16 cellular contexts compared by ENCODE assay signal in genomic region chrX:9396930-9397329, GRCh38.
DNase-seq lines count a peak whose midpoint lies in the region; ATAC-seq and TF ChIP-seq lines count a peak whose summit lies in the region.
"Had no signal": no experiment of that assay in that cellular context is flagged by ENCODE, and none has a peak within 500 bp of the region (broad histone marks: within the 10 kb centered on the region; RNA-seq: fewer than 3 reads in every experiment).

No MANE protein-coding gene starts in this region.

- no peak for TF ChIP-seq POLR2A in tibial nerve (IDR thresholded peaks at IDR 0.05)

- H3K27ac ChIP-seq in RWPE1: no peak overlapping the region
- no peak overlapping the region for H3K27ac ChIP-seq in tibial nerve
- H3K27ac ChIP-seq: adrenal gland, left ventricle myocardium inferior, Peyer's patch, VCaP had no signal

- H3K27me3 ChIP-seq in tibial nerve: no peaks in the 10 kb centered on the region
- H3K27me3 ChIP-seq: adrenal gland, Peyer's patch had no signal

- POLR2A ChIA-PET in RWPE1 (lab: Yijun Ruan, JAX; ENCODE audit: low non-redundant PET): no interaction called here

- CTCF ChIA-PET in RWPE1 (lab: Yijun Ruan, JAX): no interaction called here

- TF ChIP-seq EP300 in tibial nerve (IDR thresholded peaks at IDR 0.05): no peak

- H3K36me3 ChIP-seq in tibial nerve: no peaks in the 10 kb centered on the region
- H3K36me3 ChIP-seq: adrenal gland, left ventricle myocardium inferior, Peyer's patch had no signal

- H3K4me1 ChIP-seq in tibial nerve: peaks cover 0 to 9% (median 0%) of the 10 kb centered on the region in 4 donors
- H3K4me1 ChIP-seq: adrenal gland, left ventricle myocardium inferior, Peyer's patch had no signal

- WGBS in tibial nerve, 2 donors: 20 to 39% methylated on average over 4 of the region's 4 CpGs

- peak; percentile 8 for DNase-seq in ELF-1 (ENCODE audit: low read depth, low spot score)
- DNase-seq in amniotic epithelial cell (ENCODE audit: low read depth): peak; percentile 42
- peak; percentile 52 for DNase-seq in islet precursor cell
- peak; percentile 71 for DNase-seq in renal cortical epithelial cell (ENCODE audit: low read depth)
- no peak for DNase-seq in RWPE1 (ENCODE audit: low spot score)
- no peak for DNase-seq in tibial nerve (ENCODE audit: low spot score in 2 of 2)
- DNase-seq: activated CD8-positive, alpha-beta T cell treated with anti-CD3 and anti-CD28 coated beads for 36 hours; adrenal gland; left ventricle myocardium inferior; MV-4-11; NCI-H2081 treated with DMSO at 0.1 percent for 48 hours; NCI-H524 treated with DMSO at 0.1 percent for 48 hours; Peyer's patch had no signal

- no peak overlapping the region for H3K4me3 ChIP-seq in tibial nerve
- H3K4me3 ChIP-seq: adrenal gland, left ventricle myocardium inferior, Peyer's patch had no signal

- no peaks in the 10 kb centered on the region for H3K9me3 ChIP-seq in tibial nerve
- H3K9me3 ChIP-seq: adrenal gland, left ventricle myocardium inferior, Peyer's patch had no signal

- TF ChIP-seq CTCF in RWPE1 (conservative IDR thresholded peaks at IDR 0.05; ENCODE audit: low read depth): no peak
- no peak for TF ChIP-seq CTCF in tibial nerve (IDR thresholded peaks at IDR 0.05)

- no peak for ATAC-seq in GM21717 (IDR thresholded peaks at IDR 0.05; ENCODE audit: unreplicated experiment)
- ATAC-seq in HG03135 (IDR thresholded peaks at IDR 0.05; ENCODE audit: unreplicated experiment): no peak
- ATAC-seq: activated CD8-positive, alpha-beta T cell treated with anti-CD3 and anti-CD28 coated beads for 36 hours had no signal

Comparison
In these comparisons a context has a peak if more than half of its experiments do, and no peak if none do; other contexts are left out.
1. DNase-seq: peak in ELF-1 (single experiment), amniotic epithelial cell (single experiment), islet precursor cell (single experiment) and renal cortical epithelial cell (single experiment); none in RWPE1 (single experiment) and tibial nerve (0 of 2).